11 cellular contexts compared by ENCODE assay signal in the genomic region with DNA sequence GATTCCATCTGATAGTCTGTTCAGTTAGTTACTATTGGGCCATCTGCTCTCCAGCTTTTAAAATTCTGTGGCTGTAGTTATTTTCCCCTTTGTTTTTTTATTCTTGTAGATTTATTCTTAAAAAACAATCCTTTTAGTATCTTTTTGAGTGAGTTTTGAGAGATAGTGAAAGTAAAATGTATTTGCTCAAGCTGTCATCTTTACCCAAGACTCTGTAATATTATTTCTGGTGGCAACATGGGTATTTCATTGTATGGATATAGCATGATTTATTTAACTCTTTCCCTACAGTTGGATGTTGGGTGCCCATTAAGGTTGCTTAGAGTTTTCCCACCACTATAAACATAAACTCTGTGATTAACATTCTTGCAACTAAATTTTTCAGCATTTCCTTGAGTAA. TPM values are rescaled to one million over a fixed set of nuclear protein-coding genes. Genes with fewer than 3 reads are reported as not detected.
DNase-seq lines count a peak whose midpoint lies in the region; ATAC-seq, FAIRE-seq and TF ChIP-seq lines count a peak whose summit lies in the region.
"Had no signal": no experiment of that assay in that cellular context is flagged by ENCODE, and none has a peak within 500 bp of the region (broad histone marks: within the 10 kb centered on the region; RNA-seq: fewer than 3 reads in every experiment).

No MANE protein-coding gene starts in this region.

- in situ Hi-C loops in GM13976 (cut with MboI; ENCODE audit: low sequenced_read_pairs, unreplicated experiment) = no loop called here

- H3K4me3 Mint-ChIP-seq in activated naive CD4-positive, alpha-beta T cell treated with anti-CD3 and anti-CD28 coated beads, Interleukin-2, amount 10 ng/mL, durations not matched to agents 7 days and 5 days = peak overlapping the region; percentile 66
- H3K4me3 Mint-ChIP-seq in activated CD8-positive, alpha-beta T cell treated with anti-CD3 and anti-CD28 coated beads for 36 hours = peak overlapping the region; percentile 72

- peak overlapping the region; percentile 40 for H3K9ac ChIP-seq in keratinocyte (ENCODE audit: control insufficient read depth, extremely low read depth, insufficient read depth, low read length)

- no peak for FAIRE-seq in keratinocyte (lab: Jason Lieb, UNC)

- peaks cover 16% of the 10 kb centered on the region for H3K4me1 ChIP-seq in keratinocyte (ENCODE audit: control insufficient read depth, extremely low read depth, insufficient read depth, low read length)
- no peaks in the 10 kb centered on the region for H3K4me1 ChIP-seq in thymus (ENCODE audit: control insufficient read depth, insufficient read depth, low read length)

- peaks cover 24% of the 10 kb centered on the region for H3K79me2 ChIP-seq in keratinocyte (ENCODE audit: control insufficient read depth, insufficient read depth, low read length)

- ATAC-seq in activated CD8-positive, alpha-beta T cell treated with anti-CD3 and anti-CD28 coated beads for 36 hours = no peak
- ATAC-seq in GM21526 (IDR thresholded peaks at IDR 0.05; ENCODE audit: low FRiP score, unreplicated experiment) = no peak

- no peaks in the 10 kb centered on the region for H3K9me1 ChIP-seq in keratinocyte (ENCODE audit: control insufficient read depth, extremely low read depth, insufficient read depth, low read length)

- dilution Hi-C loops in keratinocyte (cut with MboI; ENCODE audit: extremely low pct_ligation_motif_present, low sequenced_read_pairs) = no loop called here

- no peaks in the 10 kb centered on the region for H3K27me3 Mint-ChIP-seq in activated naive CD4-positive, alpha-beta T cell treated with anti-CD3 and anti-CD28 coated beads, Interleukin-2, amount 10 ng/mL, durations not matched to agents 7 days and 5 days
- no peaks in the 10 kb centered on the region for H3K27me3 Mint-ChIP-seq in activated CD8-positive, alpha-beta T cell treated with anti-CD3 and anti-CD28 coated beads for 36 hours

- peak overlapping the region; percentile 96 for H3K27ac Mint-ChIP-seq in activated naive CD4-positive, alpha-beta T cell treated with anti-CD3 and anti-CD28 coated beads, Interleukin-2, amount 10 ng/mL, durations not matched to agents 7 days and 5 days
- peak overlapping the region; percentile 95 for H3K27ac Mint-ChIP-seq in activated CD8-positive, alpha-beta T cell treated with anti-CD3 and anti-CD28 coated beads for 36 hours

- DNase-seq in activated naive CD4-positive, alpha-beta T cell treated with anti-CD3 and anti-CD28 coated beads, Interleukin-2, amount 10 ng/mL, durations not matched to agents 7 days and 5 days = no peak
- no peak for DNase-seq in activated naive CD4-positive, alpha-beta T cell (lab: John Stamatoyannopoulos, UW)
- no peak for DNase-seq in activated CD8-positive, alpha-beta T cell treated with anti-CD3 and anti-CD28 coated beads for 36 hours
- DNase-seq in keratinocyte (ENCODE audit: low read depth, low spot score) = no peak
- no peak for DNase-seq in SKM-1 (lab: John Stamatoyannopoulos, UW; ENCODE audit: unreplicated experiment)
- DNase-seq in GM13976 (ENCODE audit: low spot score) = no peak
- DNase-seq: AML-193, NCI-H1694 treated with DMSO at 0.1 percent for 48 hours had no signal

- H3K9me3 ChIP-seq in keratinocyte (ENCODE audit: control insufficient read depth, low read depth, low read length) = no peaks in the 10 kb centered on the region
- H3K9me3 ChIP-seq in thymus (ENCODE audit: control insufficient read depth) = no peaks in the 10 kb centered on the region

- H4K20me1 ChIP-seq in keratinocyte (ENCODE audit: control insufficient read depth, extremely low read depth, insufficient read depth, low read length) = no peaks in the 10 kb centered on the region

- CTCF ChIA-PET in activated naive CD4-positive, alpha-beta T cell treated with anti-CD3 and anti-CD28 coated beads, Interleukin-2, amount 10 ng/mL, durations not matched to agents 7 days and 5 days (lab: Charles Lee) = interaction anchor here (1.7 to 1.8 kb wide), 2 partner anchors 20 to 26 kb away, joined by 4 to 6 read pairs; no protein-coding TSS in a partner anchor
- CTCF ChIA-PET in activated CD8-positive, alpha-beta T cell treated with anti-CD3 and anti-CD28 coated beads for 36 hours (lab: Charles Lee) = interaction anchor here (1.2 to 1.9 kb wide), 3 partner anchors 15 to 23 kb away, joined by 4 to 6 read pairs (median 4); no protein-coding TSS in a partner anchor

- no peak overlapping the region for H3K27ac ChIP-seq in keratinocyte (ENCODE audit: control insufficient read depth, insufficient read depth, low read length)
- peak overlapping the region; percentile 8 for H3K27ac ChIP-seq in thymus (ENCODE audit: low read depth)

- H3K4me2 ChIP-seq in keratinocyte (ENCODE audit: control insufficient read depth, extremely low read depth, insufficient read depth, low read depth, low read length) = peak overlapping the region; percentile 43

- POLR2A ChIA-PET in activated CD8-positive, alpha-beta T cell treated with anti-CD3 and anti-CD28 coated beads for 36 hours (lab: Charles Lee) = interaction anchor here (1.2 to 2.6 kb wide), 8 partner anchors 9 to 28 kb away, joined by 3 to 15 read pairs (median 6); partner anchors contain the start of gene STK4

- TF ChIP-seq CTCF in activated CD8-positive, alpha-beta T cell treated with anti-CD3 and anti-CD28 coated beads for 36 hours (IDR thresholded peaks at IDR 0.05) = no peak
- TF ChIP-seq CTCF in keratinocyte (optimal IDR thresholded peaks at IDR 0.05 in 1 of 3, IDR thresholded peaks at IDR 0.05 in 1 of 3, conservative IDR thresholded peaks at IDR 0.05 in 1 of 3; ENCODE audit: extremely low read depth in 1 of 3, insufficient read depth in 2 of 3, low read length in 3 of 3) (no peak), GM13976 (IDR thresholded peaks at IDR 0.05; ENCODE audit: borderline replicate concordance, control extremely low read depth, extremely low read depth, insufficient read depth, missing control alignments) (no peak)

- no peaks in the 10 kb centered on the region for H3K9me3 Mint-ChIP-seq in activated naive CD4-positive, alpha-beta T cell treated with anti-CD3 and anti-CD28 coated beads, Interleukin-2, amount 10 ng/mL, durations not matched to agents 7 days and 5 days
- H3K9me3 Mint-ChIP-seq in activated CD8-positive, alpha-beta T cell treated with anti-CD3 and anti-CD28 coated beads for 36 hours = no peaks in the 10 kb centered on the region

- H3K27me3 ChIP-seq in keratinocyte (ENCODE audit: control insufficient read depth, extremely low read depth, insufficient read depth, low read length) = no peaks in the 10 kb centered on the region
- H3K27me3 ChIP-seq in thymus (ENCODE audit: control insufficient read depth, insufficient read depth) = no peaks in the 10 kb centered on the region

- H3K36me3 Mint-ChIP-seq in activated naive CD4-positive, alpha-beta T cell treated with anti-CD3 and anti-CD28 coated beads, Interleukin-2, amount 10 ng/mL, durations not matched to agents 7 days and 5 days = peaks cover 65% of the 10 kb centered on the region
- H3K36me3 Mint-ChIP-seq in activated CD8-positive, alpha-beta T cell treated with anti-CD3 and anti-CD28 coated beads for 36 hours (ENCODE audit: low read depth) = peaks cover 64% of the 10 kb centered on the region

- H2AFZ ChIP-seq in keratinocyte (ENCODE audit: control insufficient read depth, low read length) = no peak overlapping the region

- H3K4me1 Mint-ChIP-seq in activated naive CD4-positive, alpha-beta T cell treated with anti-CD3 and anti-CD28 coated beads, Interleukin-2, amount 10 ng/mL, durations not matched to agents 7 days and 5 days = peaks cover 71% of the 10 kb centered on the region
- H3K4me1 Mint-ChIP-seq in activated CD8-positive, alpha-beta T cell treated with anti-CD3 and anti-CD28 coated beads for 36 hours (ENCODE audit: low read depth) = peaks cover 76% of the 10 kb centered on the region

- peak overlapping the region in 1 of 3 experiments; percentile 39 for H3K4me3 ChIP-seq in keratinocyte (ENCODE audit: control insufficient read depth in 2 of 3, extremely low read depth in 1 of 3, insufficient read depth in 2 of 3, low read depth in 1 of 3, low read length in 3 of 3)
- H3K4me3 ChIP-seq in thymus (ENCODE audit: low read length) = no peak overlapping the region
- H3K4me3 ChIP-seq: lung had no signal

- H3K36me3 ChIP-seq in keratinocyte (ENCODE audit: control insufficient read depth in 2 of 2, extremely low read depth in 1 of 2, insufficient read depth in 2 of 2, low read length in 2 of 2) = peaks cover 4 to 8% of the 10 kb centered on the region in 2 experiments
- H3K36me3 ChIP-seq in thymus (ENCODE audit: control insufficient read depth, insufficient read depth) = peaks cover 16% of the 10 kb centered on the region

- intact Hi-C loops in activated CD8-positive, alpha-beta T cell treated with anti-CD3 and anti-CD28 coated beads for 36 hours (cut with micrococcal nuclease) = loop anchor here (1.0 to 2.0 kb wide), 2 partner anchors 12 to 20 kb away; no protein-coding TSS in a partner anchor

RNA-seq across cellular contexts. Expression of gene STK4, which starts 24.6 kb away (rescaled TPM):
- 100 to 1,000 TPM; 154 to 165 TPM for total RNA-seq in activated CD8-positive, alpha-beta T cell treated with anti-CD3 and anti-CD28 coated beads for 36 hours
- polyA plus RNA-seq in keratinocyte (23.4 to 30.5 TPM (median 27.4 TPM) in 3 replicates), thymus (35.0 TPM)
- polyA plus RNA-seq in keratinocyte (2011; ENCODE audit: low read depth) = 27.2 TPM
- 17.0 and 24.4 TPM in 2 replicates for polyA plus RNA-seq in keratinocyte (2011; cell fraction: cytosol; rRNA removed)
- polyA plus RNA-seq in keratinocyte (2011; cell fraction: nucleus; rRNA removed) = 28.5 and 34.3 TPM in 2 replicates
- 12.1 and 17.4 TPM in 2 replicates for polyA plus RNA-seq in keratinocyte (2012; ENCODE audit: low replicate concordance)
- 20.4 to 47.9 TPM (median 30.2 TPM) in 3 replicates for polyA minus RNA-seq in keratinocyte
- polyA minus RNA-seq in keratinocyte (2011; cell fraction: cytosol; rRNA and poly(A)+ RNA removed) = 19.2 TPM
- 27.9 and 57.4 TPM in 2 replicates for polyA minus RNA-seq in keratinocyte (2011; cell fraction: nucleus; rRNA and poly(A)+ RNA removed)

RNA-seq across cellular contexts. Expression of gene TOMM34, which starts 30.8 kb away (rescaled TPM):
- total RNA-seq in activated CD8-positive, alpha-beta T cell treated with anti-CD3 and anti-CD28 coated beads for 36 hours = 10 to 100 TPM; 60.5 to 62.4 TPM
- polyA plus RNA-seq in keratinocyte (31.5 to 47.7 TPM (median 32.9 TPM) in 3 replicates), thymus (20.0 TPM)
- 17.7 TPM for polyA plus RNA-seq in keratinocyte (2011; ENCODE audit: low read depth)
- polyA plus RNA-seq in keratinocyte (2011; cell fraction: cytosol; rRNA removed) = 35.4 and 40.1 TPM in 2 replicates
- polyA plus RNA-seq in keratinocyte (2011; cell fraction: nucleus; rRNA removed) = 25.4 and 28.9 TPM in 2 replicates
- polyA plus RNA-seq in keratinocyte (2012; ENCODE audit: low replicate concordance) = 24.9 and 41.7 TPM in 2 replicates
- polyA minus RNA-seq in keratinocyte = 23.5 to 30.2 TPM (median 26.0 TPM) in 3 replicates
- polyA minus RNA-seq in keratinocyte (2011; cell fraction: cytosol; rRNA and poly(A)+ RNA removed) = 13.0 TPM
- polyA minus RNA-seq in keratinocyte (2011; cell fraction: nucleus; rRNA and poly(A)+ RNA removed) = 8.1 and 8.6 TPM in 2 replicates
